ENCODE assay signal across 27 cellular contexts in genomic region chr2:166184789-166185188, GRCh38. TPM values are rescaled to one million over a fixed set of nuclear protein-coding genes. Genes with fewer than 3 reads are reported as not detected.
DNase-seq lines count a peak whose midpoint lies in the region; ATAC-seq, FAIRE-seq and TF ChIP-seq lines count a peak whose summit lies in the region.
"Had no signal": no experiment of that assay in that cellular context is flagged by ENCODE, and none has a peak within 500 bp of the region (broad histone marks: within the 10 kb centered on the region; RNA-seq: fewer than 3 reads in every experiment).

No MANE protein-coding gene starts in this region.

- H2BK15ac ChIP-seq in H1 (ENCODE audit: low read length), result no peak overlapping the region

- H2BK5ac ChIP-seq in H1 (ENCODE audit: low read depth, low read length), result no peak overlapping the region

- CTCF ChIA-PET in H1 (lab: Charles Lee; ENCODE audit: partially characterized antibody), result interaction anchor here (1.2 kb wide), 1 partner anchor 29 kb away, joined by 4 read pairs; no protein-coding TSS in a partner anchor

- no peak overlapping the region for H3K56ac ChIP-seq in H1 (replicated peaks; ENCODE audit: insufficient read length, low read depth, low read length)

- no peak overlapping the region for H3K14ac ChIP-seq in H1 (ENCODE audit: insufficient read length)

- H2AFZ ChIP-seq in H1 (ENCODE audit: low read length), result peak overlapping the region; percentile 96

- H3K36me3 ChIP-seq in H1 (ENCODE audit: control insufficient read depth in 2 of 4, insufficient read depth in 4 of 4, low read length in 3 of 4) (no peaks in the 10 kb centered on the region), heart left ventricle (no peaks in the 10 kb centered on the region)
- H3K36me3 ChIP-seq: pancreas, sigmoid colon, uterus had no signal

- 84% methylated on average over 3 of the region's 3 CpGs; no CpG with 5 or more reads in 1 of the 2 experiments for WGBS in H1 (ENCODE audit: extremely low coverage in 1 of 2, insufficient coverage in 1 of 2, insufficient read length in 1 of 2, insufficient replicate concordance in 2 of 2, low coverage in 1 of 2, low lambda C conversion rate in 2 of 2, missing lambda C conversion rate in 1 of 2), 2 experiments
- 73 to 84% (median 81%) methylated on average over 3 of the region's 3 CpGs for WGBS in heart left ventricle, 4 donors

- no peak for FAIRE-seq in H1 (lab: Jason Lieb, UNC)
- FAIRE-seq: A549, colon, G401.6, pancreas, TTC549 had no signal

- no peak overlapping the region for H4K5ac ChIP-seq in H1 (ENCODE audit: insufficient read length, low read depth, low read length)

- no peak overlapping the region for H2BK12ac ChIP-seq in H1 (ENCODE audit: low read depth, low read length)

- no peak overlapping the region for H3K18ac ChIP-seq in H1 (ENCODE audit: extremely low read depth, low read length)

- H3K4me2 ChIP-seq in H1 (ENCODE audit: insufficient read depth in 1 of 2, low read depth in 2 of 2, low read length in 2 of 2), result no peak overlapping the region
- H3K4me2 ChIP-seq: A549 had no signal

- H3K4me1 ChIP-seq in H1 (replicated peaks in 1 of 4; ENCODE audit: control insufficient read depth in 3 of 4, insufficient read depth in 4 of 4, low read length in 3 of 4), result peaks cover 0 to 4% (median 0%) of the 10 kb centered on the region in 4 experiments; a peak in 2 of 7 replicates
- H3K4me1 ChIP-seq in heart left ventricle, result no peaks in the 10 kb centered on the region
- H3K4me1 ChIP-seq: A549, sigmoid colon, uterus had no signal

- no peak overlapping the region for H4K8ac ChIP-seq in H1 (ENCODE audit: extremely low read depth, insufficient read depth, low read length)

- no peak overlapping the region for H4K91ac ChIP-seq in H1 (replicated peaks; ENCODE audit: insufficient read length, low read length)

- no peak for TF ChIP-seq POLR2A in H1 (IDR thresholded peaks at IDR 0.05; ENCODE audit: control extremely low read depth in 1 of 2, low read depth in 2 of 2, low read length in 2 of 2)
- no peak for TF ChIP-seq POLR2A in heart left ventricle (IDR thresholded peaks at IDR 0.05)

- no peak overlapping the region for H3K4ac ChIP-seq in H1 (replicated peaks; ENCODE audit: insufficient read length, low read depth, low read length)

- no peak for TF ChIP-seq CTCF in H1 (IDR thresholded peaks at IDR 0.05; ENCODE audit: control extremely low read depth in 1 of 3, insufficient read depth in 1 of 3, low read depth in 1 of 3, low read length in 3 of 3)
- TF ChIP-seq CTCF in heart left ventricle (IDR thresholded peaks at IDR 0.05), result no peak

- no peak for TF ChIP-seq EP300 in H1 (IDR thresholded peaks at IDR 0.05; ENCODE audit: borderline replicate concordance in 1 of 2, low read depth in 2 of 2, low read length in 2 of 2)

- H2BK20ac ChIP-seq in H1 (ENCODE audit: low read length), result no peak overlapping the region

- H3K9me3 ChIP-seq in H1 (ENCODE audit: insufficient read depth in 2 of 2, low read depth in 1 of 2, low read length in 1 of 2), result no peaks in the 10 kb centered on the region
- no peaks in the 10 kb centered on the region for H3K9me3 ChIP-seq in heart left ventricle
- H3K9me3 ChIP-seq: A549, body of pancreas, pancreas, sigmoid colon, uterus had no signal

- H3K23me2 ChIP-seq in H1 (ENCODE audit: low read depth, low read length), result no peaks in the 10 kb centered on the region

- intact Hi-C loops in heart left ventricle (cut with DNase I), result loop anchor here in 6 of 10 donors (5.0 to 10.0 kb wide), 4 partner anchors 127 to 230 kb away; partner anchors contain the start of gene TTC21B (in 1 of the 6)

- H3K23ac ChIP-seq in H1 (ENCODE audit: insufficient read length), result no peak overlapping the region

- no peak for TF ChIP-seq RAD21 in H1 (IDR thresholded peaks at IDR 0.05 in 1 of 2, conservative IDR thresholded peaks at IDR 0.05 in 1 of 2; ENCODE audit: low read depth in 2 of 2, low read length in 2 of 2)

- H3K4me3 ChIP-seq in H1 (ENCODE audit: extremely low read depth in 1 of 4, insufficient read depth in 2 of 4, low read depth in 3 of 4, low read length in 4 of 4), result no peak overlapping the region
- H3K4me3 ChIP-seq in heart left ventricle, result no peak overlapping the region
- H3K4me3 ChIP-seq: A549, body of pancreas, pancreas, sigmoid colon, uterus had no signal

- DNase-seq in ELF-1 (ENCODE audit: low read depth, low spot score) (peak; percentile 51), NCI-H2227 (lab: John Stamatoyannopoulos, UW; ENCODE audit: unreplicated experiment) (peak; percentile 32), H1 (ENCODE audit: low read depth in 1 of 2, low spot score in 2 of 2) (no peak), kidney tubule cell (ENCODE audit: low spot score) (peak; percentile 63), SIG-M5 treated with dmso at 0.1 percent for 504 hours (lab: John Stamatoyannopoulos, UW; ENCODE audit: unreplicated experiment) (no peak), heart left ventricle (no peak)
- DNase-seq: activated CD4-positive, alpha-beta T cell treated with anti-CD3 and anti-CD28 coated beads for 4 hours; activated CD8-positive, alpha-beta memory T cell treated with anti-CD3 and anti-CD28 coated beads, Interleukin-2, amount 10 ng/mL, durations not matched to agents 7 days and 5 days; body of pancreas; Karpas-422; kidney glomerular epithelial cell; natural killer cell; NCI-H1092 treated with DMSO at 0.1 percent for 48 hours; NCI-H2081; NCI-H524; pancreas; Right ventricle myocardium superior; sigmoid colon; substantia nigra; uterus had no signal

- no peaks in the 10 kb centered on the region for H3K27me3 ChIP-seq in H1 (replicated peaks in 1 of 4; ENCODE audit: control insufficient read depth in 3 of 4, extremely low read depth in 1 of 4, insufficient read depth in 3 of 4, low read length in 3 of 4)
- peaks cover 0 to 13% (median 0%) of the 10 kb centered on the region in 9 donors for H3K27me3 ChIP-seq in heart left ventricle
- H3K27me3 ChIP-seq: body of pancreas, pancreas, sigmoid colon, uterus had no signal

- H4K20me1 ChIP-seq in H1 (replicated peaks in 1 of 2; ENCODE audit: control insufficient read depth in 1 of 2, insufficient read depth in 2 of 2, low read length in 2 of 2), result no peaks in the 10 kb centered on the region

- H3K9ac ChIP-seq in H1 (replicated peaks in 1 of 4; ENCODE audit: extremely low read depth in 1 of 4, low read depth in 3 of 4, low read length in 3 of 4), result peak overlapping the region in 1 of 4 experiments; percentile 12; a peak in 1 of 7 replicates

- POLR2A ChIA-PET in H1 (lab: Charles Lee; ENCODE audit: partially characterized antibody), result no interaction called here

- H3K79me2 ChIP-seq in H1 (ENCODE audit: control insufficient read depth in 1 of 2, insufficient read depth in 2 of 2, low read length in 2 of 2), result no peaks in the 10 kb centered on the region

- no peak overlapping the region for H2AK5ac ChIP-seq in H1 (ENCODE audit: low read depth, low read length)

- H3K27ac ChIP-seq in H1 (ENCODE audit: low read depth, low read length) (no peak overlapping the region), heart left ventricle (no peak overlapping the region)
- H3K27ac ChIP-seq: A549, body of pancreas, pancreas, sigmoid colon, uterus had no signal

- no peaks in the 10 kb centered on the region for H3K79me1 ChIP-seq in H1 (ENCODE audit: low read depth, low read length)

- ATAC-seq in HG02642 (IDR thresholded peaks at IDR 0.05; ENCODE audit: poor library complexity, unreplicated experiment) (no peak), GM21825 (IDR thresholded peaks at IDR 0.05; ENCODE audit: unreplicated experiment) (no peak), heart left ventricle (no peak)
- ATAC-seq: A549; activated CD8-positive, alpha-beta memory T cell treated with anti-CD3 and anti-CD28 coated beads, Interleukin-2, amount 10 ng/mL, durations not matched to agents 7 days and 5 days; body of pancreas; natural killer cell; pancreas had no signal

- no peak overlapping the region for H2BK120ac ChIP-seq in H1 (replicated peaks; ENCODE audit: low read depth, low read length)

TF ChIP-seq in H1, 55 proteins besides CTCF, POLR2A, EP300 and RAD21:
- no peak for TF ChIP-seq GABPA (IDR thresholded peaks at IDR 0.05; ENCODE audit: borderline replicate concordance, insufficient read depth, low read length)
- no peak for TF ChIP-seq KDM4A (IDR thresholded peaks at IDR 0.05; ENCODE audit: low read depth, low read length, severe bottlenecking)
- no peak for TF ChIP-seq E2F6 (IDR thresholded peaks at IDR 0.05)
- no peak for TF ChIP-seq SIRT6 (IDR thresholded peaks at IDR 0.05; ENCODE audit: low read length)
- no peak for TF ChIP-seq SP4 (IDR thresholded peaks at IDR 0.05; ENCODE audit: low read length)
- no peak for TF ChIP-seq TAF1 (IDR thresholded peaks at IDR 0.05; ENCODE audit: low read depth, low read length)
- TF ChIP-seq CEBPB (IDR thresholded peaks at IDR 0.05; ENCODE audit: low read depth, low read length), result no peak
- TF ChIP-seq SIX5 (IDR thresholded peaks at IDR 0.05; ENCODE audit: low read depth, low read length), result no peak
- TF ChIP-seq YY1 (IDR thresholded peaks at IDR 0.05; ENCODE audit: low read depth, low read length), result no peak
- TF ChIP-seq EGR1 (IDR thresholded peaks at IDR 0.05; ENCODE audit: borderline replicate concordance, low read depth, low read length), result no peak
- no peak for TF ChIP-seq CHD2 (IDR thresholded peaks at IDR 0.05; ENCODE audit: low read length)

RNA-seq across cellular contexts. Expression of gene SCN1A, which starts 57.0 kb away (rescaled TPM):
- total RNA-seq in H1 (2021; fragmentation: NEBNext Ultra II Directional; extraction: Animal tissue kit (Norgen Biotek cat#: 25700)), result 1.3 and 1.9 TPM in 2 replicates
- 0.16 and 0.18 TPM in 2 replicates for polyA plus RNA-seq in H1 (2011; rRNA removed)
- polyA plus RNA-seq in H1 (2011; cell fraction: cytosol; rRNA removed), result 0.47 TPM
- 0.48 TPM for polyA plus RNA-seq in H1 (2011; cell fraction: nucleus; rRNA removed)
- 0.10 to 0.54 TPM (median 0.25 TPM) in 4 replicates for polyA plus RNA-seq in H1 (2012, experiment 1 of 2)
- polyA plus RNA-seq in H1 (2012, experiment 2 of 2), result 0.03 TPM
- polyA plus RNA-seq in H1 (2013, experiment 1 of 2), result 1.1 TPM
- polyA plus RNA-seq in H1 (2013, experiment 2 of 2), result 1.2 TPM
- polyA minus RNA-seq in H1 (2011; rRNA and poly(A)+ RNA removed), result 1.6 and 1.8 TPM in 2 replicates
- 1.2 TPM for polyA minus RNA-seq in H1 (2011; cell fraction: cytosol; rRNA and poly(A)+ RNA removed)
- 3.1 TPM for polyA minus RNA-seq in H1 (2011; cell fraction: nucleus; rRNA and poly(A)+ RNA removed)
- 1 to 10 TPM in 1 of 9 donors, under 1 TPM in 6, not detected in 2; 0.05 to 1.3 (median 0.35) TPM for total RNA-seq in heart left ventricle
- under 1 TPM in 1 of 2 donors, not detected in 1; 0.27 TPM for polyA plus RNA-seq in heart left ventricle
- total RNA-seq: activated CD8-positive, alpha-beta memory T cell treated with anti-CD3 and anti-CD28 coated beads, Interleukin-2, amount 10 ng/mL, durations not matched to agents 7 days and 5 days; activated T-helper 1 cell treated with anti-CD3 and anti-CD28 coated beads, Interleukin-12 subunit alpha, Interleukin-12 subunit beta, Interleukin-2, Interleukin-4 antibody, amounts not matched to agents 30 ng/mL and 10 ng/mL and 1 ng/mL, durations not matched to agents 14 hours and 24 hours and 36 hours; body of pancreas; natural killer cell had no signal
- polyA plus RNA-seq: A549 had no signal

Comparison
In these comparisons a context has a peak if more than half of its experiments do, and no peak if none do; other contexts are left out.
1. DNase-seq: peak in ELF-1 (single experiment), NCI-H2227 (single experiment) and kidney tubule cell (single experiment); none in H1 (0 of 2), SIG-M5 treated with dmso at 0.1 percent for 504 hours (single experiment) and heart left ventricle (0 of 5).